Comparison of ENCODE assay signal across 2 cellular contexts in genomic region chr4:127759228-127759820, GRCh38.
A peak's percentile ranks its signal among the peaks of the same experiment; 100 is the strongest.
TF ChIP-seq lines count a peak whose summit lies in the region.

No MANE protein-coding gene starts in this region.

TF ChIP-seq in GM12878, 131 proteins besides CTCF, POLR2A, EP300 and RAD21:
- TF ChIP-seq ZNF687 (IDR thresholded peaks at IDR 0.05) (no peak), IKZF2 (IDR thresholded peaks at IDR 0.05) (0 out of 4 replicates have a peak, but pooled peaks of 1 of the 2 experiments have one; percentile 12), SPI1 (IDR thresholded peaks at IDR 0.05; ENCODE audit: borderline replicate concordance, insufficient read depth, low read depth, low read length) (peak; percentile 49; the same call in 1 of the 2 replicates)

TF ChIP-seq in WTC11, 78 proteins besides CTCF, POLR2A, EP300 and RAD21:
- TF ChIP-seq GTF2I (CRISPR knock-in tag; conservative IDR thresholded peaks at IDR 0.05) (no peak), USF1 (CRISPR knock-in tag; IDR thresholded peaks at IDR 0.05) (no peak), FOXJ3 (CRISPR knock-in tag; IDR thresholded peaks at IDR 0.05; ENCODE audit: borderline replicate concordance) (no peak), AFF4 (CRISPR knock-in tag; IDR thresholded peaks at IDR 0.05; ENCODE audit: borderline replicate concordance) (no peak), JAZF1 (CRISPR knock-in tag; IDR thresholded peaks at IDR 0.05) (no peak), ZNF423 (CRISPR knock-in tag; IDR thresholded peaks at IDR 0.05) (no peak), E2F1 (CRISPR knock-in tag; IDR thresholded peaks at IDR 0.05) (no peak), ZBTB43 (CRISPR knock-in tag; IDR thresholded peaks at IDR 0.05) (no peak), ZNF317 (CRISPR knock-in tag; IDR thresholded peaks at IDR 0.05; ENCODE audit: borderline replicate concordance, low read depth) (no peak), ESRRA (CRISPR knock-in tag; IDR thresholded peaks at IDR 0.05; ENCODE audit: borderline replicate concordance) (no peak), CREM (CRISPR knock-in tag; IDR thresholded peaks at IDR 0.05) (no peak), EMX1 (CRISPR knock-in tag; IDR thresholded peaks at IDR 0.05) (no peak), GRHL2 (CRISPR knock-in tag; IDR thresholded peaks at IDR 0.05; ENCODE audit: insufficient replicate concordance, severe bottlenecking) (no peak), MXD4 (CRISPR knock-in tag; IDR thresholded peaks at IDR 0.05; ENCODE audit: borderline replicate concordance) (no peak), SMAD4 (CRISPR knock-in tag; IDR thresholded peaks at IDR 0.05) (no peak)
